ENCODE assay signal across 1 cellular context in the genomic region with DNA sequence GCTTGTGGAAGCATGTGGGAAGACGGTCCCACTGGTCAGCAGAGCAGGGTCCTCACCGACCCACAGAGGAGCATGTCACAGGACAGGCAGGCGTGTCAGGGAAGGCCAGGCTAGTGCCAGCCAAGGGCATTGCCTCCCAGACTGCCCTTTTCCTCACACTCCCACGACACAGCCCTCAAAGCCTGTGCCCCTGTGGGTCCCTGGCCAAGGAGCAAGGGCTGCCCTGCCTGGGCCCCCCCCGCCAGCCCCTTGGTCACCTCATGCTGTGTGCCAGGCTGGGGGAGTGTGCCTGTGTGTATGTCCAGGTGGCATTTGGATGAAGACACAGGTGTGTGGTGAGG.
TF ChIP-seq lines count a peak whose summit lies in the region.

No MANE protein-coding gene starts in this region.

TF ChIP-seq in H1, 55 proteins besides CTCF, POLR2A, EP300 and RAD21:
- TF ChIP-seq TCF12 (IDR thresholded peaks at IDR 0.05; ENCODE audit: low read depth, low read length) (no peak), KDM4A (IDR thresholded peaks at IDR 0.05; ENCODE audit: low read depth, low read length, severe bottlenecking) (no peak), CREB1 (IDR thresholded peaks at IDR 0.05) (no peak), SUZ12 (IDR thresholded peaks at IDR 0.05; ENCODE audit: low read length) (no peak), YY1 (IDR thresholded peaks at IDR 0.05; ENCODE audit: low read depth, low read length) (no peak), TAF7 (optimal IDR thresholded peaks at IDR 0.05; ENCODE audit: borderline replicate concordance, low read depth, low read length) (no peak), BRCA1 (IDR thresholded peaks at IDR 0.05; ENCODE audit: low read depth, low read length) (no peak), BCL11A (IDR thresholded peaks at IDR 0.05; ENCODE audit: low read depth in 2 of 2, low read length in 2 of 2) (no peak), JUND (IDR thresholded peaks at IDR 0.05; ENCODE audit: low read length) (no peak), SP4 (IDR thresholded peaks at IDR 0.05; ENCODE audit: low read length) (no peak), EZH2 (IDR thresholded peaks at IDR 0.05; ENCODE audit: low read depth, low read length, severe bottlenecking) (no peak), CHD1 (IDR thresholded peaks at IDR 0.05; ENCODE audit: low read depth, low read length) (no peak), PHF8 (conservative IDR thresholded peaks at IDR 0.05; ENCODE audit: low read depth, low read length) (no peak), CHD7 (IDR thresholded peaks at IDR 0.05; ENCODE audit: insufficient replicate concordance, low read length) (no peak)
- TF ChIP-seq, protein P1, sequence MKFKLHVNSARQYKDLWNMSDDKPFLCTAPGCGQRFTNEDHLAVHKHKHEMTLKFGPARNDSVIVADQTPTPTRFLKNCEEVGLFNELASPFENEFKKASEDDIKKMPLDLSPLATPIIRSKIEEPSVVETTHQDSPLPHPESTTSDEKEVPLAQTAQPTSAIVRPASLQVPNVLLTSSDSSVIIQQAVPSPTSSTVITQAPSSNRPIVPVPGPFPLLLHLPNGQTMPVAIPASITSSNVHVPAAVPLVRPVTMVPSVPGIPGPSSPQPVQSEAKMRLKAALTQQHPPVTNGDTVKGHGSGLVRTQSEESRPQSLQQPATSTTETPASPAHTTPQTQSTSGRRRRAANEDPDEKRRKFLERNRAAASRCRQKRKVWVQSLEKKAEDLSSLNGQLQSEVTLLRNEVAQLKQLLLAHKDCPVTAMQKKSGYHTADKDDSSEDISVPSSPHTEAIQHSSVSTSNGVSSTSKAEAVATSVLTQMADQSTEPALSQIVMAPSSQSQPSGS (IDR thresholded peaks at IDR 0.05; ENCODE audit: low read length) = no peak
- TF ChIP-seq, protein P2, sequence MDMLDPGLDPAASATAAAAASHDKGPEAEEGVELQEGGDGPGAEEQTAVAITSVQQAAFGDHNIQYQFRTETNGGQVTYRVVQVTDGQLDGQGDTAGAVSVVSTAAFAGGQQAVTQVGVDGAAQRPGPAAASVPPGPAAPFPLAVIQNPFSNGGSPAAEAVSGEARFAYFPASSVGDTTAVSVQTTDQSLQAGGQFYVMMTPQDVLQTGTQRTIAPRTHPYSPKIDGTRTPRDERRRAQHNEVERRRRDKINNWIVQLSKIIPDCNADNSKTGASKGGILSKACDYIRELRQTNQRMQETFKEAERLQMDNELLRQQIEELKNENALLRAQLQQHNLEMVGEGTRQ (IDR thresholded peaks at IDR 0.05; ENCODE audit: low read length) = no peak
TF ChIP-seq in H1: peak in this region for 0.
